20 cellular contexts compared by ENCODE assay signal in genomic region chr6:157755032-157755751, GRCh38.
A peak's percentile ranks its signal among the peaks of the same experiment; 100 is the strongest.
DNase-seq lines count a peak whose midpoint lies in the region; ATAC-seq and TF ChIP-seq lines count a peak whose summit lies in the region.
"Had no signal": no experiment of that assay in that cellular context is flagged by ENCODE, and none has a peak within 500 bp of the region (broad histone marks: within the 10 kb centered on the region; RNA-seq: fewer than 3 reads in every experiment).

No MANE protein-coding gene starts in this region.

- TF ChIP-seq RAD21 in SK-N-SH (IDR thresholded peaks at IDR 0.05; ENCODE audit: low read length): no peak

- TF ChIP-seq CTCF in SK-N-SH (IDR thresholded peaks at IDR 0.05) (no peak), PC-3 (conservative IDR thresholded peaks at IDR 0.05; ENCODE audit: low read depth, low read length) (no peak), chondrocyte (IDR thresholded peaks at IDR 0.05) (no peak)

- TF ChIP-seq EP300 in SK-N-SH (IDR thresholded peaks at IDR 0.05; ENCODE audit: borderline replicate concordance in 1 of 2, low read depth in 1 of 2, low read length in 1 of 2): no peak

- H3K79me2 ChIP-seq in SK-N-SH (ENCODE audit: insufficient read depth): no peaks in the 10 kb centered on the region
- no peaks in the 10 kb centered on the region for H3K79me2 ChIP-seq in PC-3 (ENCODE audit: low read length)

- H3K27me3 Mint-ChIP-seq in chondrocyte (ENCODE audit: low read depth): no peaks in the 10 kb centered on the region

- intact Hi-C loops in PC-3 (cut with micrococcal nuclease): loop anchor here (5.0 kb wide), 1 partner anchor 143 kb away; no protein-coding TSS in a partner anchor

- DNase-seq in SK-N-SH (no peak), PC-3 (peak; percentile 42), chondrocyte (ENCODE audit: low spot score) (no peak), COR-L47 (lab: John Stamatoyannopoulos, UW) (no peak)
- DNase-seq in stimulated activated CD8-positive, alpha-beta memory T cell treated with anti-CD3 and anti-CD28 coated beads, Interleukin-4, amount 100 ng/mL, for 48 hours: peak; percentile 24
- DNase-seq: aorta, esophagus squamous epithelium, hypothalamus, left colon, NCI-H1417, NCI-H446 treated with DMSO at 0.1 percent for 48 hours, psoas muscle, transverse colon had no signal

- H3K9me3 ChIP-seq in SK-N-SH (no peaks in the 10 kb centered on the region), PC-3 (ENCODE audit: low read length) (no peaks in the 10 kb centered on the region)
- H3K9me3 ChIP-seq: psoas muscle, SJSA1, transverse colon had no signal

- H3K4me1 Mint-ChIP-seq in chondrocyte (ENCODE audit: low read depth): peaks cover 42% of the 10 kb centered on the region

- H3F3A ChIP-seq in SK-N-SH (replicated peaks; ENCODE audit: insufficient read depth) (peaks cover 5% of the 10 kb centered on the region), PC-3 (ENCODE audit: low read length, unreplicated experiment) (no peaks in the 10 kb centered on the region)

- H3K9ac ChIP-seq in SK-N-SH (no peak overlapping the region), PC-3 (ENCODE audit: low read length) (no peak overlapping the region)

- H3K27me3 ChIP-seq in SK-N-SH (ENCODE audit: insufficient read depth) (no peaks in the 10 kb centered on the region), PC-3 (ENCODE audit: low read length) (no peaks in the 10 kb centered on the region)
- H3K27me3 ChIP-seq: SJSA1, transverse colon had no signal

- POLR2A ChIA-PET in SK-N-SH (lab: Yijun Ruan, JAX) (no interaction called here), PC-3 (lab: Charles Lee; ENCODE audit: unreplicated experiment) (no interaction called here)

- H3K36me3 Mint-ChIP-seq in chondrocyte (ENCODE audit: low read depth): no peaks in the 10 kb centered on the region
- H3K36me3 Mint-ChIP-seq: CD8-positive, alpha-beta memory T cell had no signal

- no peak overlapping the region for H3K4me2 ChIP-seq in SK-N-SH
- no peak overlapping the region for H3K4me2 ChIP-seq in PC-3 (ENCODE audit: low read length)

- H3K36me3 ChIP-seq in SK-N-SH (replicated peaks in 1 of 2; ENCODE audit: control insufficient read depth in 1 of 2, insufficient read depth in 2 of 2, low read length in 1 of 2): no peaks in the 10 kb centered on the region
- H3K36me3 ChIP-seq in PC-3 (ENCODE audit: low read depth, low read length): no peaks in the 10 kb centered on the region
- H3K36me3 ChIP-seq: esophagus squamous epithelium, SJSA1, transverse colon had no signal

- H3K4me3 ChIP-seq in SK-N-SH (ENCODE audit: low read depth in 2 of 2, low read length in 1 of 2) (no peak overlapping the region), PC-3 (ENCODE audit: low read length) (no peak overlapping the region)
- H3K4me3 ChIP-seq: esophagus squamous epithelium, psoas muscle, SJSA1, transverse colon had no signal

- H4K20me1 ChIP-seq in SK-N-SH (ENCODE audit: insufficient read depth) (no peaks in the 10 kb centered on the region), PC-3 (ENCODE audit: low read length) (no peaks in the 10 kb centered on the region)

- H2AFZ ChIP-seq in SK-N-SH (ENCODE audit: low read depth) (no peak overlapping the region), PC-3 (ENCODE audit: low read length) (no peak overlapping the region)

- WGBS in SK-N-SH (ENCODE audit: low lambda C conversion rate): 85% methylated on average over 12 of the region's 12 CpGs

- H3K27ac ChIP-seq in SK-N-SH (ENCODE audit: low read depth in 2 of 2, low read length in 1 of 2) (no peak overlapping the region), PC-3 (ENCODE audit: low read length) (no peak overlapping the region)
- H3K27ac ChIP-seq: 22Rv1, esophagus squamous epithelium, psoas muscle, SJSA1, transverse colon had no signal

- peak overlapping the region; percentile 5 for H3K27ac Mint-ChIP-seq in chondrocyte (ENCODE audit: unreplicated experiment)
- H3K27ac Mint-ChIP-seq: dendritic cell treated with granulocyte-macrophage colony-stimulating factor and Interleukin-4, amounts not matched to agents 40 ng/mL and 50 ng/mL, for 4 days had no signal

- CTCF ChIA-PET in SK-N-SH (lab: Yijun Ruan, JAX): interaction anchor here (1.2 to 3.2 kb wide), 15 partner anchors 9 to 393 kb away, joined by 4 to 69 read pairs (median 9); no protein-coding TSS in a partner anchor
- CTCF ChIA-PET in PC-3 (lab: Charles Lee): no interaction called here

- no TSS peak for BruUV-seq in PC-3 (replicated peaks; lab: Mats Ljungman, UMichigan)

- H3K9me2 ChIP-seq in SK-N-SH (no peaks in the 10 kb centered on the region), PC-3 (replicated peaks; ENCODE audit: low read length) (no peaks in the 10 kb centered on the region)

- no peak overlapping the region for H3K4me3 Mint-ChIP-seq in chondrocyte (ENCODE audit: unreplicated experiment)
- H3K4me3 Mint-ChIP-seq: dendritic cell treated with granulocyte-macrophage colony-stimulating factor and Interleukin-4, amounts not matched to agents 40 ng/mL and 50 ng/mL, for 4 days had no signal

- ATAC-seq in SK-N-SH treated with all-trans-retinoic acid at 6 μM for 48 hours (no peak), PC-3 (peak; percentile 36; the same call in 1 of the 2 replicates), HG03095 (IDR thresholded peaks at IDR 0.05; ENCODE audit: unreplicated experiment) (no peak), GM18511 (IDR thresholded peaks at IDR 0.05; ENCODE audit: unreplicated experiment) (no peak)
- ATAC-seq: left colon, psoas muscle had no signal

- no peaks in the 10 kb centered on the region for H3K9me3 Mint-ChIP-seq in chondrocyte (ENCODE audit: low read depth)
- H3K9me3 Mint-ChIP-seq: CD8-positive, alpha-beta memory T cell had no signal

- peaks cover 6% of the 10 kb centered on the region in 2 experiments; a peak in 2 of 4 replicates for H3K4me1 ChIP-seq in SK-N-SH (ENCODE audit: control insufficient read depth in 1 of 2, insufficient read depth in 2 of 2, low read depth in 1 of 2, low read length in 1 of 2)
- peaks cover 18% of the 10 kb centered on the region for H3K4me1 ChIP-seq in PC-3 (ENCODE audit: insufficient read depth, low read length)

TF ChIP-seq in SK-N-SH treated with all-trans-retinoic acid at 6 μM for 48 hours, 23 proteins besides CTCF, POLR2A, EP300 and RAD21:
- TF ChIP-seq, protein P1, sequence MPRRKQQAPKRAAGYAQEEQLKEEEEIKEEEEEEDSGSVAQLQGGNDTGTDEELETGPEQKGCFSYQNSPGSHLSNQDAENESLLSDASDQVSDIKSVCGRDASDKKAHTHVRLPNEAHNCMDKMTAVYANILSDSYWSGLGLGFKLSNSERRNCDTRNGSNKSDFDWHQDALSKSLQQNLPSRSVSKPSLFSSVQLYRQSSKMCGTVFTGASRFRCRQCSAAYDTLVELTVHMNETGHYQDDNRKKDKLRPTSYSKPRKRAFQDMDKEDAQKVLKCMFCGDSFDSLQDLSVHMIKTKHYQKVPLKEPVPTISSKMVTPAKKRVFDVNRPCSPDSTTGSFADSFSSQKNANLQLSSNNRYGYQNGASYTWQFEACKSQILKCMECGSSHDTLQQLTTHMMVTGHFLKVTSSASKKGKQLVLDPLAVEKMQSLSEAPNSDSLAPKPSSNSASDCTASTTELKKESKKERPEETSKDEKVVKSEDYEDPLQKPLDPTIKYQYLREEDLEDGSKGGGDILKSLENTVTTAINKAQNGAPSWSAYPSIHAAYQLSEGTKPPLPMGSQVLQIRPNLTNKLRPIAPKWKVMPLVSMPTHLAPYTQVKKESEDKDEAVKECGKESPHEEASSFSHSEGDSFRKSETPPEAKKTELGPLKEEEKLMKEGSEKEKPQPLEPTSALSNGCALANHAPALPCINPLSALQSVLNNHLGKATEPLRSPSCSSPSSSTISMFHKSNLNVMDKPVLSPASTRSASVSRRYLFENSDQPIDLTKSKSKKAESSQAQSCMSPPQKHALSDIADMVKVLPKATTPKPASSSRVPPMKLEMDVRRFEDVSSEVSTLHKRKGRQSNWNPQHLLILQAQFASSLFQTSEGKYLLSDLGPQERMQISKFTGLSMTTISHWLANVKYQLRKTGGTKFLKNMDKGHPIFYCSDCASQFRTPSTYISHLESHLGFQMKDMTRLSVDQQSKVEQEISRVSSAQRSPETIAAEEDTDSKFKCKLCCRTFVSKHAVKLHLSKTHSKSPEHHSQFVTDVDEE (CRISPR knock-in tag; IDR thresholded peaks at IDR 0.05): no peak
- no peak for TF ChIP-seq CSDC2 (CRISPR knock-in tag; IDR thresholded peaks at IDR 0.05)
- TF ChIP-seq ZFP3 (CRISPR knock-in tag; IDR thresholded peaks at IDR 0.05): 0 out of 2 replicates have a peak, but pooled peaks have one; percentile 20
- no peak for TF ChIP-seq ZNF70 (CRISPR knock-in tag; IDR thresholded peaks at IDR 0.05)

TF ChIP-seq in SK-N-SH, 30 proteins besides CTCF, POLR2A, EP300 and RAD21 (continues in another document):
- TF ChIP-seq, protein P2, sequence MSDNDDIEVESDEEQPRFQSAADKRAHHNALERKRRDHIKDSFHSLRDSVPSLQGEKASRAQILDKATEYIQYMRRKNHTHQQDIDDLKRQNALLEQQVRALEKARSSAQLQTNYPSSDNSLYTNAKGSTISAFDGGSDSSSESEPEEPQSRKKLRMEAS (IDR thresholded peaks at IDR 0.05; ENCODE audit: low read depth): no peak
- TF ChIP-seq TAF1 (IDR thresholded peaks at IDR 0.05; ENCODE audit: borderline replicate concordance, low read depth, low read length): no peak
- no peak for TF ChIP-seq FOSL2 (IDR thresholded peaks at IDR 0.05; ENCODE audit: borderline replicate concordance, low read depth)
- no peak for TF ChIP-seq SIN3A (IDR thresholded peaks at IDR 0.05; ENCODE audit: borderline replicate concordance, low read depth, low read length)
- no peak for TF ChIP-seq CHD2 (IDR thresholded peaks at IDR 0.05; ENCODE audit: low read length, partially characterized antibody)
- no peak for TF ChIP-seq GABPA (IDR thresholded peaks at IDR 0.05; ENCODE audit: low read depth)
- no peak for TF ChIP-seq RCOR1 (IDR thresholded peaks at IDR 0.05; ENCODE audit: low read length)
- no peak for TF ChIP-seq ZBTB33 (IDR thresholded peaks at IDR 0.05; ENCODE audit: borderline replicate concordance, low read depth)
- TF ChIP-seq MXI1 (IDR thresholded peaks at IDR 0.05; ENCODE audit: low read depth, low read length): no peak
- no peak for TF ChIP-seq MEF2A (IDR thresholded peaks at IDR 0.05; ENCODE audit: borderline replicate concordance, low read depth)

Comparison
In these comparisons a context has a peak if more than half of its experiments do, and no peak if none do; other contexts are left out.
1. DNase-seq: peak in PC-3 (single experiment) and stimulated activated CD8-positive, alpha-beta memory T cell treated with anti-CD3 and anti-CD28 coated beads, Interleukin-4, amount 100 ng/mL, for 48 hours (single experiment); none in SK-N-SH (single experiment), chondrocyte (single experiment) and COR-L47 (single experiment).